In genomic region chr19:16185123-16185924, GRCh38 we compare ENCODE assay signal across 8 cellular contexts. TPM values are rescaled to one million over a fixed set of nuclear protein-coding genes. Genes with fewer than 3 reads are reported as not detected.
DNase-seq lines count a peak whose midpoint lies in the region; ATAC-seq lines count a peak whose summit lies in the region.

TSS of gene FAM32A (plus strand) at chr19:16185410. CDS start at chr19:16185443, 33 bp downstream.

- no peaks in the 10 kb centered on the region for H3K9me3 Mint-ChIP-seq in effector memory CD8-positive, alpha-beta T cell

- ATAC-seq in GM21360 (IDR thresholded peaks at IDR 0.05; ENCODE audit: unreplicated experiment), result peak; percentile 79
- peak; percentile 92 for ATAC-seq in effector memory CD8-positive, alpha-beta T cell (replicated peaks)

- peak; percentile 100 for DNase-seq in COLO829 (ENCODE audit: low spot score)
- DNase-seq in HT1080 (ENCODE audit: low read depth), result peak; percentile 98
- DNase-seq in NOMO-1 treated with DMSO at 0.1 percent for 48 hours (lab: John Stamatoyannopoulos, UW; ENCODE audit: unreplicated experiment), result peak; percentile 99
- peak; percentile 98 to 99 for DNase-seq in activated CD8-positive, alpha-beta memory T cell treated with anti-CD3 and anti-CD28 coated beads for 4 hours (ENCODE audit: low read depth in 2 of 2)
- DNase-seq in effector memory CD8-positive, alpha-beta T cell, result peak; percentile 98 to 99 (median 99)
- DNase-seq in medulla oblongata (ENCODE audit: extremely low spot score), result peak; percentile 99
- peak; percentile 98 for DNase-seq in stimulated activated CD8-positive, alpha-beta memory T cell treated with anti-CD3 and anti-CD28 coated beads, Interleukin-12 subunit alpha, Interleukin-12 subunit beta, amount 100 ng/mL, for 1 hour (ENCODE audit: low read depth)

- H3K27me3 Mint-ChIP-seq in effector memory CD8-positive, alpha-beta T cell, result no peaks in the 10 kb centered on the region

- H3K4me3 Mint-ChIP-seq in effector memory CD8-positive, alpha-beta T cell, result peak within 1 kb of the TSS; percentile 100

- peaks cover 27 to 29% of the 10 kb centered on the region in 2 donors for H3K4me1 Mint-ChIP-seq in effector memory CD8-positive, alpha-beta T cell (ENCODE audit: low read depth in 2 of 2)

- peaks cover 59% of the 10 kb centered on the region for H3K36me3 Mint-ChIP-seq in effector memory CD8-positive, alpha-beta T cell (ENCODE audit: insufficient read depth)

- peak within 1 kb of the TSS; percentile 99 to 100 for H3K27ac Mint-ChIP-seq in effector memory CD8-positive, alpha-beta T cell

RNA-seq across cellular contexts. Expression of gene FAM32A, which starts in this region (rescaled TPM):
- 179 TPM in 2 replicates for total RNA-seq in HT1080 (2014; rRNA removed; shearing (Covaris generic))
- 131 and 136 TPM in 2 replicates for polyA plus RNA-seq in HT1080 (2015; cell fraction: cytosol; rRNA removed)
- polyA plus RNA-seq in HT1080 (2015; cell fraction: nucleus; rRNA removed), result 66.6 and 71.6 TPM in 2 replicates

Comparison
In these comparisons a context has a peak if more than half of its experiments do, and no peak if none do; other contexts are left out.
1. Peak in every context shown above with its lines: DNase-seq and ATAC-seq.